In the genomic region with DNA sequence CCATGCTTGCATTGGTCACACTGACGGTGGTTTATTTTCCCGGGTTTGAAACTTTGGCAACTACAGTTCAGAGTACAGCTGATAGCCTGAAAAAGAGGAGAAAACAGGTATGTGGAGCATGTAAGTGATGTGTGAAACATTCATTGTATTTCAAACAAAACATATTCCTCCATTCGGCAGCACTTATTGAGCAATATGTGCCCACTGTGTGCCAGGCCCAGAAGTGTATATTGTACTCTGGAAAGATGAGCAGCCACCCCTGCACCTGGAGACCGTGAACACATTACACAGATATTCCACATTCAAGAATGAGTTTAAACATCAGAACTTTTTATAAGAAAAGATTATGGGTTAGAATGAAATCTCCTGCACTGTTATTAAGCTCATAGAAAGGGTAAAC, we compare ENCODE assay signal across 26 cellular contexts. TPM values are rescaled to one million over a fixed set of nuclear protein-coding genes. Genes with fewer than 3 reads are reported as not detected.
"Had no signal": no experiment of that assay in that cellular context is flagged by ENCODE, and none has a peak within 500 bp of the region (broad histone marks: within the 10 kb centered on the region; RNA-seq: fewer than 3 reads in every experiment).

No MANE protein-coding gene starts in this region.

- H3K9me3 ChIP-seq: stomach, suprapubic skin, testis, thoracic aorta, thyroid gland, tibial artery, tibial nerve, transverse colon, upper lobe of left lung, upper lobe of right lung, vagina had no signal

- H3K4me1 ChIP-seq: stomach, suprapubic skin, testis, thyroid gland, tibial artery, tibial nerve, transverse colon, upper lobe of left lung, upper lobe of right lung, vagina had no signal

- H3K36me3 ChIP-seq: stomach, suprapubic skin, thoracic aorta, thyroid gland, tibial artery, tibial nerve, transverse colon, upper lobe of left lung, upper lobe of right lung, vagina had no signal

- H3K27ac ChIP-seq: stomach, suprapubic skin, testis, thoracic aorta, thyroid gland, tibial artery, tibial nerve, transverse colon, upper lobe of left lung, upper lobe of right lung, vagina had no signal

- DNase-seq: stimulated activated CD4-positive, alpha-beta T cell treated with anti-CD3 and anti-CD28 coated beads, Interleukin-2, amount 100 ng/mL, for 48 hours; stimulated activated CD4-positive, alpha-beta T cell treated with anti-CD3 and anti-CD28 coated beads, Interleukin-4, amount 100 ng/mL, for 1 hour; stimulated activated CD4-positive, alpha-beta T cell treated with anti-CD3 and anti-CD28 coated beads, Interleukin-4, amount 100 ng/mL, for 24 hours; stimulated activated CD4-positive, alpha-beta T cell treated with anti-CD3 and anti-CD28 coated beads, Interleukin-4, amount 100 ng/mL, for 4 hours; stimulated activated CD8-positive, alpha-beta memory T cell treated with anti-CD3 and anti-CD28 coated beads, Interleukin-4, amount 100 ng/mL, for 48 hours; stimulated activated naive B cell treated with anti-CD40 and anti-IgM and Interleukin-4, amounts not matched to agents 10 μg/mL and 1 μg/mL and 100 μg/mL, for 72 hours; stimulated activated naive CD4-positive, alpha-beta T cell; stimulated activated naive CD4-positive, alpha-beta T cell treated with Interleukin-2 at 50 U/mL for 16 hours; stimulated activated naive CD8-positive, alpha-beta T cell treated with anti-CD3 and anti-CD28 coated beads, Interleukin-15, amount 100 ng/mL, for 72 hours; stimulated activated naive CD8-positive, alpha-beta T cell treated with anti-CD3 and anti-CD28 coated beads, Interleukin-15, Interleukin-2, amounts not matched to agents 100 U/mL and 50 U/mL, for 24 hours; stomach; substantia nigra; testis; thyroid gland; tibial artery; transverse colon; trophoblast cell; upper lobe of left lung; upper lobe of right lung had no signal

- H3K4me3 ChIP-seq: stomach, suprapubic skin, testis, thoracic aorta, thyroid gland, tibial artery, tibial nerve, transverse colon, upper lobe of left lung, upper lobe of right lung, vagina had no signal

- ATAC-seq: stimulated activated effector memory CD8-positive, alpha-beta T cell treated with anti-CD3 and anti-CD28 coated beads, Interleukin-12 subunit alpha, Interleukin-12 subunit beta, amount 100 ng/mL, for 72 hours; stimulated activated memory B cell treated with anti-CD40 and anti-IgM and Interleukin-4, amounts not matched to agents 10 μg/mL and 1 μg/mL and 100 μg/mL, for 72 hours; stimulated activated naive B cell treated with anti-CD40 and anti-IgM and Interleukin-4, amounts not matched to agents 10 μg/mL and 1 μg/mL and 100 μg/mL, for 72 hours; stimulated activated naive CD8-positive, alpha-beta T cell treated with anti-CD3 and anti-CD28 coated beads, Interleukin-15, amount 100 ng/mL, for 72 hours; stimulated activated naive CD8-positive, alpha-beta T cell treated with anti-CD3 and anti-CD28 coated beads, Interleukin-15, Interleukin-2, amounts not matched to agents 100 U/mL and 50 U/mL, for 24 hours; upper lobe of right lung had no signal

- H3K27me3 ChIP-seq: suprapubic skin, testis, thyroid gland, tibial nerve, transverse colon, upper lobe of left lung, upper lobe of right lung, vagina had no signal

- FAIRE-seq: urothelium cell line had no signal

RNA-seq across cellular contexts. Expression of a gene that starts 16.3 kb away (rescaled TPM):
- total RNA-seq: transverse colon had no signal
